In genomic region chr10:79391231-79392019, GRCh38 we compare ENCODE assay signal across 13 cellular contexts. TPM values are rescaled to one million over a fixed set of nuclear protein-coding genes. Genes with fewer than 3 reads are reported as not detected.
A peak's percentile ranks its signal among the peaks of the same experiment; 100 is the strongest.
DNase-seq lines count a peak whose midpoint lies in the region; ATAC-seq, FAIRE-seq and TF ChIP-seq lines count a peak whose summit lies in the region.
"Had no signal": no experiment of that assay in that cellular context is flagged by ENCODE, and none has a peak within 500 bp of the region (broad histone marks: within the 10 kb centered on the region; RNA-seq: fewer than 3 reads in every experiment).

No MANE protein-coding gene starts in this region.

- H3K4me3 ChIP-seq in kidney (ENCODE audit: low read length in 2 of 2) = no peak overlapping the region
- H3K4me3 ChIP-seq in subcutaneous abdominal adipose tissue (ENCODE audit: low read depth in 1 of 5, low read length in 5 of 5) = no peak overlapping the region
- no peak overlapping the region for H3K4me3 ChIP-seq in naive thymus-derived CD4-positive, alpha-beta T cell (ENCODE audit: low read length)

- no peak for ATAC-seq in central memory CD8-positive, alpha-beta T cell (replicated peaks; ENCODE audit: extremely low read depth, poor library complexity, severe bottlenecking)
- ATAC-seq in GM21423 (IDR thresholded peaks at IDR 0.05; ENCODE audit: unreplicated experiment) = no peak
- no peak for ATAC-seq in naive thymus-derived CD4-positive, alpha-beta T cell
- ATAC-seq: activated T-cell treated with anti-CD3 and anti-CD28 coated beads, Interleukin-2, amount 50 U/mL, for 72 hours; left colon had no signal

- H3K9me3 ChIP-seq in kidney (ENCODE audit: control insufficient read depth in 1 of 2, low read length in 2 of 2) (no peaks in the 10 kb centered on the region), subcutaneous abdominal adipose tissue (ENCODE audit: control insufficient read depth in 5 of 5, low read length in 5 of 5) (no peaks in the 10 kb centered on the region)
- H3K9me3 ChIP-seq in naive thymus-derived CD4-positive, alpha-beta T cell (ENCODE audit: control insufficient read depth in 2 of 3, low read length in 3 of 3) = no peaks in the 10 kb centered on the region

- peaks cover 14% of the 10 kb centered on the region for H3K4me1 Mint-ChIP-seq in HFFc6 (ENCODE audit: low read depth)
- H3K4me1 Mint-ChIP-seq in central memory CD8-positive, alpha-beta T cell = no peaks in the 10 kb centered on the region
- peaks cover 0 to 9% (median 0%) of the 10 kb centered on the region in 7 donors for H3K4me1 Mint-ChIP-seq in naive thymus-derived CD4-positive, alpha-beta T cell

- no peaks in the 10 kb centered on the region for H3K27me3 ChIP-seq in subcutaneous abdominal adipose tissue (ENCODE audit: control insufficient read depth in 5 of 5, insufficient read depth in 4 of 5, low read length in 5 of 5)
- H3K27me3 ChIP-seq in naive thymus-derived CD4-positive, alpha-beta T cell (ENCODE audit: control insufficient read depth in 2 of 2, insufficient read depth in 2 of 2, low read length in 2 of 2) = no peaks in the 10 kb centered on the region

- no peaks in the 10 kb centered on the region for H3K4me1 ChIP-seq in kidney (ENCODE audit: control insufficient read depth in 1 of 2, insufficient read depth in 1 of 2, low read depth in 1 of 2, low read length in 2 of 2)
- H3K4me1 ChIP-seq in subcutaneous abdominal adipose tissue (ENCODE audit: control insufficient read depth in 5 of 5, insufficient read depth in 5 of 5, low read length in 5 of 5) = peaks cover 1 to 51% (median 36%) of the 10 kb centered on the region in 5 donors
- no peaks in the 10 kb centered on the region for H3K4me1 ChIP-seq in naive thymus-derived CD4-positive, alpha-beta T cell (ENCODE audit: control insufficient read depth in 2 of 2, insufficient read depth in 2 of 2, low read length in 2 of 2)

- DNase-seq in HFFc6 (no peak), kidney (peak; percentile 48), NOMO-1 treated with dmso at 0.1 percent for 144 hours (lab: John Stamatoyannopoulos, UW; ENCODE audit: unreplicated experiment) (no peak), DMS53 (lab: John Stamatoyannopoulos, UW) (no peak)
- DNase-seq in central memory CD8-positive, alpha-beta T cell (ENCODE audit: low spot score in 2 of 2) = no peak
- no peak for DNase-seq in naive thymus-derived CD4-positive, alpha-beta T cell
- DNase-seq: DMS79 treated with DMSO at 0.1 percent for 48 hours, NCI-H187 treated with DMSO at 0.1 percent for 48 hours had no signal

- TF ChIP-seq CTCF in HFFc6 (IDR thresholded peaks at IDR 0.05) (no peak), kidney (IDR thresholded peaks at IDR 0.05; ENCODE audit: borderline replicate concordance, extremely low read depth, insufficient read depth) (no peak)

- POLR2A ChIA-PET in naive thymus-derived CD4-positive, alpha-beta T cell (lab: Charles Lee) = no interaction called here

- intact Hi-C loops in kidney (cut with DNase I) = no loop called here
- intact Hi-C loops in naive thymus-derived CD4-positive, alpha-beta T cell (cut with micrococcal nuclease) = no loop called here

- no peak overlapping the region for H3K4me3 Mint-ChIP-seq in HFFc6
- no peak overlapping the region for H3K4me3 Mint-ChIP-seq in central memory CD8-positive, alpha-beta T cell
- H3K4me3 Mint-ChIP-seq in naive thymus-derived CD4-positive, alpha-beta T cell = no peak overlapping the region
- H3K4me3 Mint-ChIP-seq: activated T-cell treated with anti-CD3 and anti-CD28 coated beads, Interleukin-2, amount 50 U/mL, for 72 hours had no signal

- H3K36me3 ChIP-seq in kidney (ENCODE audit: control insufficient read depth in 1 of 2, insufficient read depth in 2 of 2, low read length in 2 of 2) (peaks cover 0 to 3% of the 10 kb centered on the region in 2 donors), subcutaneous abdominal adipose tissue (ENCODE audit: control insufficient read depth in 5 of 5, insufficient read depth in 5 of 5, low read length in 5 of 5) (peaks cover 0 to 78% (median 52%) of the 10 kb centered on the region in 5 donors)
- H3K36me3 ChIP-seq in naive thymus-derived CD4-positive, alpha-beta T cell (ENCODE audit: control insufficient read depth in 2 of 3, insufficient read depth in 3 of 3, low read length in 3 of 3) = no peaks in the 10 kb centered on the region

- CTCF ChIA-PET in naive thymus-derived CD4-positive, alpha-beta T cell (lab: Charles Lee) = interaction anchor here (1.3 kb wide), 1 partner anchor 18 kb away, joined by 3 read pairs; no protein-coding TSS in a partner anchor

- peaks cover 31% of the 10 kb centered on the region for H3K36me3 Mint-ChIP-seq in HFFc6 (ENCODE audit: low read depth)
- H3K36me3 Mint-ChIP-seq in central memory CD8-positive, alpha-beta T cell (ENCODE audit: insufficient read depth) = no peaks in the 10 kb centered on the region
- H3K36me3 Mint-ChIP-seq in naive thymus-derived CD4-positive, alpha-beta T cell = no peaks in the 10 kb centered on the region

- H3K9ac ChIP-seq in kidney (ENCODE audit: low read length in 2 of 2) (no peak overlapping the region), subcutaneous abdominal adipose tissue (ENCODE audit: low read length in 5 of 5) (peak overlapping the region in 3 of 5 donors; percentile 15 to 41 (median 26))

- H3K27ac Mint-ChIP-seq in HFFc6 = peak overlapping the region; percentile 61
- H3K27ac Mint-ChIP-seq in central memory CD8-positive, alpha-beta T cell (ENCODE audit: low read depth) = peak overlapping the region; percentile 52
- no peak overlapping the region for H3K27ac Mint-ChIP-seq in naive thymus-derived CD4-positive, alpha-beta T cell
- H3K27ac Mint-ChIP-seq: activated T-cell treated with anti-CD3 and anti-CD28 coated beads, Interleukin-2, amount 50 U/mL, for 72 hours had no signal

- peaks cover 3% of the 10 kb centered on the region for H3K27me3 Mint-ChIP-seq in HFFc6 (ENCODE audit: insufficient read depth)
- H3K27me3 Mint-ChIP-seq in central memory CD8-positive, alpha-beta T cell = no peaks in the 10 kb centered on the region
- peaks cover 0 to 8% (median 0%) of the 10 kb centered on the region in 5 donors for H3K27me3 Mint-ChIP-seq in naive thymus-derived CD4-positive, alpha-beta T cell

- H3K9me3 Mint-ChIP-seq in HFFc6 = no peaks in the 10 kb centered on the region
- H3K9me3 Mint-ChIP-seq in central memory CD8-positive, alpha-beta T cell = no peaks in the 10 kb centered on the region
- no peaks in the 10 kb centered on the region for H3K9me3 Mint-ChIP-seq in naive thymus-derived CD4-positive, alpha-beta T cell
- H3K9me3 Mint-ChIP-seq: activated T-cell treated with anti-CD3 and anti-CD28 coated beads, Interleukin-2, amount 50 U/mL, for 72 hours had no signal

- H3K27ac ChIP-seq in kidney (ENCODE audit: low read depth in 2 of 2, low read length in 2 of 2) (no peak overlapping the region), subcutaneous abdominal adipose tissue (ENCODE audit: low read depth, low read length) (peak overlapping the region; percentile 51)
- H3K27ac ChIP-seq in naive thymus-derived CD4-positive, alpha-beta T cell (ENCODE audit: low read depth, low read length) = no peak overlapping the region

- no peak for FAIRE-seq in kidney (lab: Jason Lieb, UNC)
- FAIRE-seq: bronchial epithelial cell had no signal

RNA-seq across cellular contexts. Expression of gene PPIF, which starts 44.2 kb away (rescaled TPM):
- 100 to 1,000 TPM in 3 of 6 experiments, 10 to 100 TPM in 3; 66.1 to 109 (median 98.9) TPM for total RNA-seq in HFFc6 (2021; fragmentation: NEBNext Ultra II Directional; extraction: Animal tissue kit (Norgen Biotek cat#: 25700))
- total RNA-seq in kidney = 36.7 TPM
- 120 TPM for polyA plus RNA-seq in kidney (ENCODE audit: insufficient read depth, low read depth, low replicate concordance)
- 100 to 1,000 TPM in 1 of 5 experiments, 10 to 100 TPM in 4; 20.6 to 192 (median 73.3) TPM for total RNA-seq in naive thymus-derived CD4-positive, alpha-beta T cell
- 10 to 100 TPM in 1 of 2 donors, 1 to 10 TPM in 1; 8.7 to 12.9 TPM for polyA plus RNA-seq in naive thymus-derived CD4-positive, alpha-beta T cell

RNA-seq across cellular contexts. Expression of gene ZCCHC24, which starts 54.0 kb away (rescaled TPM):
- 10 to 100 TPM; 33.2 to 40.3 (median 37.5) TPM for total RNA-seq in HFFc6 (2021; fragmentation: NEBNext Ultra II Directional; extraction: Animal tissue kit (Norgen Biotek cat#: 25700))
- total RNA-seq in kidney = 21.3 TPM
- 8.4 TPM for polyA plus RNA-seq in kidney (ENCODE audit: insufficient read depth, low read depth, low replicate concordance)
- total RNA-seq in naive thymus-derived CD4-positive, alpha-beta T cell = 1 to 10 TPM in 2 of 5 experiments, under 1 TPM in 3; 0.58 to 2.0 (median 0.76) TPM
- polyA plus RNA-seq in naive thymus-derived CD4-positive, alpha-beta T cell = under 1 TPM; 0.30 to 0.54 TPM

Comparison
In these comparisons a context has a peak if more than half of its experiments do, and no peak if none do; other contexts are left out.
1. H3K27ac Mint-ChIP-seq: peak in HFFc6 (single experiment) and central memory CD8-positive, alpha-beta T cell (single experiment); none in naive thymus-derived CD4-positive, alpha-beta T cell (0 of 9).
2. H3K9ac ChIP-seq: peak in subcutaneous abdominal adipose tissue (3 of 5); none in kidney (0 of 2).